In genomic region chr19:57887195-57887941, GRCh38 we compare ENCODE assay signal across 9 cellular contexts. TPM values are rescaled to one million over a fixed set of nuclear protein-coding genes. Genes with fewer than 3 reads are reported as not detected.
A peak's percentile ranks its signal among the peaks of the same experiment; 100 is the strongest.
DNase-seq lines count a peak whose midpoint lies in the region; ATAC-seq and TF ChIP-seq lines count a peak whose summit lies in the region.
"Had no signal": no experiment of that assay in that cellular context is flagged by ENCODE, and none has a peak within 500 bp of the region (broad histone marks: within the 10 kb centered on the region; RNA-seq: fewer than 3 reads in every experiment).

No MANE protein-coding gene starts in this region.

- H3K9me3 ChIP-seq in iPS DF 6.9 (ENCODE audit: control insufficient read depth, insufficient read depth, low read length), result no peaks in the 10 kb centered on the region
- peaks cover 0 to 60% (median 46%) of the 10 kb centered on the region in 8 donors for H3K9me3 ChIP-seq in spleen

- peaks cover 3% of the 10 kb centered on the region; the same call in 1 of the 2 replicates for H3K36me3 ChIP-seq in iPS DF 6.9 (ENCODE audit: control insufficient read depth, insufficient read depth, low read length)
- H3K36me3 ChIP-seq in spleen, result peaks cover 0 to 45% (median 16%) of the 10 kb centered on the region in 6 donors

- TF ChIP-seq POLR2A in spleen (IDR thresholded peaks at IDR 0.05), result no peak

- POLR2A ChIA-PET in activated CD4-positive, alpha-beta T cell treated with anti-CD3 and anti-CD28 coated beads, Interleukin-2, amount 10 ng/mL, durations not matched to agents 7 days and 5 days (lab: Charles Lee), result no interaction called here
- POLR2A ChIA-PET in activated CD8-positive, alpha-beta T cell treated with anti-CD3 and anti-CD28 coated beads for 36 hours (lab: Charles Lee), result interaction anchor here (0.6 to 2.0 kb wide), 8 partner anchors 10 to 557 kb away, joined by 3 to 8 read pairs (median 4); partner anchors contain the start of gene ZNF417

- no peaks in the 10 kb centered on the region for H3K27me3 Mint-ChIP-seq in activated CD4-positive, alpha-beta T cell treated with anti-CD3 and anti-CD28 coated beads, Interleukin-2, amount 10 ng/mL, durations not matched to agents 7 days and 5 days
- H3K27me3 Mint-ChIP-seq in activated CD8-positive, alpha-beta T cell treated with anti-CD3 and anti-CD28 coated beads for 36 hours, result no peaks in the 10 kb centered on the region

- H3K27me3 ChIP-seq in iPS DF 6.9 (ENCODE audit: control insufficient read depth, insufficient read depth, low read length) (no peaks in the 10 kb centered on the region), spleen (replicated peaks in 1 of 7) (no peaks in the 10 kb centered on the region)

- peaks cover 2% of the 10 kb centered on the region; the same call in 1 of the 2 replicates for H3K4me1 ChIP-seq in iPS DF 6.9 (ENCODE audit: control insufficient read depth, insufficient read depth, low read length)
- peaks cover 8 to 32% (median 22%) of the 10 kb centered on the region in 6 donors for H3K4me1 ChIP-seq in spleen

- no peak for DNase-seq in activated CD4-positive, alpha-beta T cell treated with anti-CD3 and anti-CD28 coated beads, Interleukin-2, amount 10 ng/mL, durations not matched to agents 7 days and 5 days
- DNase-seq in activated CD4-positive, alpha-beta T cell treated with anti-CD3 and anti-CD28 coated beads, Interleukin-2, amount 50 U/mL, for 48 hours, result no peak
- DNase-seq in activated CD8-positive, alpha-beta T cell treated with anti-CD3 and anti-CD28 coated beads for 36 hours, result no peak
- DNase-seq in iPS DF 6.9 (ENCODE audit: low read depth, low spot score) (peak; percentile 73), spleen (no peak), NCI-H2107 treated with DMSO at 0.1 percent for 48 hours (lab: John Stamatoyannopoulos, UW; ENCODE audit: unreplicated experiment) (no peak)
- DNase-seq: AML-193 had no signal

- H3K9me3 Mint-ChIP-seq in activated CD4-positive, alpha-beta T cell treated with anti-CD3 and anti-CD28 coated beads, Interleukin-2, amount 10 ng/mL, durations not matched to agents 7 days and 5 days, result peaks cover 50% of the 10 kb centered on the region
- H3K9me3 Mint-ChIP-seq in activated CD8-positive, alpha-beta T cell treated with anti-CD3 and anti-CD28 coated beads for 36 hours, result peaks cover 24% of the 10 kb centered on the region

- intact Hi-C loops in activated CD8-positive, alpha-beta T cell treated with anti-CD3 and anti-CD28 coated beads for 36 hours (cut with micrococcal nuclease), result no loop called here
- intact Hi-C loops in spleen (cut with DNase I; ENCODE audit: low total_unique reads), result no loop called here

- no peak for ATAC-seq in activated CD8-positive, alpha-beta T cell treated with anti-CD3 and anti-CD28 coated beads for 36 hours
- ATAC-seq in HG03565 (IDR thresholded peaks at IDR 0.05; ENCODE audit: unreplicated experiment) (no peak), HG02970 (IDR thresholded peaks at IDR 0.05; ENCODE audit: low FRiP score, unreplicated experiment) (no peak)

- no CpG with 5 or more reads among the region's 6 CpGs for WGBS in iPS DF 6.9 (ENCODE audit: insufficient coverage, insufficient read length)
- WGBS in spleen, 5 donors, result 47 to 63% (median 54%) methylated on average over 6 of the region's 6 CpGs

- H3K4me1 Mint-ChIP-seq in activated CD4-positive, alpha-beta T cell treated with anti-CD3 and anti-CD28 coated beads, Interleukin-2, amount 10 ng/mL, durations not matched to agents 7 days and 5 days, result peaks cover 28% of the 10 kb centered on the region
- peaks cover 29% of the 10 kb centered on the region for H3K4me1 Mint-ChIP-seq in activated CD8-positive, alpha-beta T cell treated with anti-CD3 and anti-CD28 coated beads for 36 hours (ENCODE audit: low read depth)

- H3K4me3 ChIP-seq in iPS DF 6.9 (ENCODE audit: low read length) (peak overlapping the region; percentile 93; the same call in 1 of the 2 replicates), spleen (peak overlapping the region in 6 of 8 donors; percentile 71 to 95 (median 82))

- CTCF ChIA-PET in activated CD4-positive, alpha-beta T cell treated with anti-CD3 and anti-CD28 coated beads, Interleukin-2, amount 10 ng/mL, durations not matched to agents 7 days and 5 days (lab: Charles Lee), result no interaction called here
- CTCF ChIA-PET in activated CD8-positive, alpha-beta T cell treated with anti-CD3 and anti-CD28 coated beads for 36 hours (lab: Charles Lee), result interaction anchor here (0.9 to 1.5 kb wide), 3 partner anchors 9 to 26 kb away, joined by 3 to 4 read pairs (median 3); no protein-coding TSS in a partner anchor

- no peak for TF ChIP-seq CTCF in activated CD8-positive, alpha-beta T cell treated with anti-CD3 and anti-CD28 coated beads for 36 hours (IDR thresholded peaks at IDR 0.05)
- no peak for TF ChIP-seq CTCF in spleen (IDR thresholded peaks at IDR 0.05 in 8 of 11, conservative IDR thresholded peaks at IDR 0.05 in 3 of 11)

- H3K27ac ChIP-seq in iPS DF 6.9 (ENCODE audit: low read length) (peak overlapping the region; percentile 23), spleen (no peak overlapping the region)

- H3K4me3 Mint-ChIP-seq in activated CD4-positive, alpha-beta T cell treated with anti-CD3 and anti-CD28 coated beads, Interleukin-2, amount 10 ng/mL, durations not matched to agents 7 days and 5 days, result peak overlapping the region; percentile 89
- H3K4me3 Mint-ChIP-seq in activated CD8-positive, alpha-beta T cell treated with anti-CD3 and anti-CD28 coated beads for 36 hours, result peak overlapping the region; percentile 99

- peaks cover 71% of the 10 kb centered on the region for H3K36me3 Mint-ChIP-seq in activated CD4-positive, alpha-beta T cell treated with anti-CD3 and anti-CD28 coated beads, Interleukin-2, amount 10 ng/mL, durations not matched to agents 7 days and 5 days (ENCODE audit: low read depth)
- H3K36me3 Mint-ChIP-seq in activated CD8-positive, alpha-beta T cell treated with anti-CD3 and anti-CD28 coated beads for 36 hours (ENCODE audit: low read depth), result peaks cover 60% of the 10 kb centered on the region

- H3K27ac Mint-ChIP-seq in activated CD4-positive, alpha-beta T cell treated with anti-CD3 and anti-CD28 coated beads, Interleukin-2, amount 10 ng/mL, durations not matched to agents 7 days and 5 days, result peak overlapping the region; percentile 92
- H3K27ac Mint-ChIP-seq in activated CD8-positive, alpha-beta T cell treated with anti-CD3 and anti-CD28 coated beads for 36 hours, result peak overlapping the region; percentile 94

RNA-seq across cellular contexts. Expression of gene ZNF814, which starts 1.5 kb away (rescaled TPM):
- total RNA-seq in activated CD4-positive, alpha-beta T cell treated with anti-CD3 and anti-CD28 coated beads, Interleukin-2, amount 10 ng/mL, durations not matched to agents 7 days and 5 days, result 10 to 100 TPM; 20.9 to 22.2 TPM
- 10 to 100 TPM; 25.0 to 27.9 TPM for total RNA-seq in activated CD8-positive, alpha-beta T cell treated with anti-CD3 and anti-CD28 coated beads for 36 hours
- total RNA-seq in spleen, result 10 to 100 TPM; 18.0 to 48.1 (median 33.2) TPM
- polyA plus RNA-seq in spleen, result 10 to 100 TPM; 15.4 to 21.2 (median 17.3) TPM

RNA-seq across cellular contexts. Expression of gene ZNF417, which starts 29.0 kb away (rescaled TPM):
- 10 to 100 TPM; 30.3 to 30.7 TPM for total RNA-seq in activated CD4-positive, alpha-beta T cell treated with anti-CD3 and anti-CD28 coated beads, Interleukin-2, amount 10 ng/mL, durations not matched to agents 7 days and 5 days
- 10 to 100 TPM; 11.8 to 12.1 TPM for total RNA-seq in activated CD8-positive, alpha-beta T cell treated with anti-CD3 and anti-CD28 coated beads for 36 hours
- total RNA-seq in spleen, result 10 to 100 TPM; 22.6 to 31.2 (median 24.7) TPM
- polyA plus RNA-seq in spleen, result 1 to 10 TPM; 1.5 to 3.3 (median 1.6) TPM

RNA-seq across cellular contexts. Expression of gene ZNF587, which starts 37.7 kb away (rescaled TPM):
- total RNA-seq in activated CD4-positive, alpha-beta T cell treated with anti-CD3 and anti-CD28 coated beads, Interleukin-2, amount 10 ng/mL, durations not matched to agents 7 days and 5 days, result 10 to 100 TPM; 35.3 to 35.6 TPM
- total RNA-seq in activated CD8-positive, alpha-beta T cell treated with anti-CD3 and anti-CD28 coated beads for 36 hours, result 10 to 100 TPM; 23.6 to 24.1 TPM
- total RNA-seq in spleen, result 10 to 100 TPM; 23.8 to 46.5 (median 39.0) TPM
- 10 to 100 TPM in 1 of 3 donors, 1 to 10 TPM in 2; 3.9 to 20.2 (median 4.8) TPM for polyA plus RNA-seq in spleen

RNA-seq across cellular contexts. Expression of gene ZNF418, which starts 47.8 kb away (rescaled TPM):
- total RNA-seq in activated CD4-positive, alpha-beta T cell treated with anti-CD3 and anti-CD28 coated beads, Interleukin-2, amount 10 ng/mL, durations not matched to agents 7 days and 5 days, result 1 to 10 TPM; 7.2 to 7.9 TPM
- total RNA-seq in activated CD8-positive, alpha-beta T cell treated with anti-CD3 and anti-CD28 coated beads for 36 hours, result 1 to 10 TPM; 4.1 to 5.0 TPM
- 10 to 100 TPM in 5 of 7 donors, 1 to 10 TPM in 2; 8.9 to 16.5 (median 10.7) TPM for total RNA-seq in spleen
- 1 to 10 TPM; 4.7 to 6.7 (median 6.7) TPM for polyA plus RNA-seq in spleen

RNA-seq across cellular contexts. Expression of gene ZNF587B, which starts 57.3 kb away (rescaled TPM):
- 10 to 100 TPM; 16.2 to 18.4 TPM for total RNA-seq in activated CD4-positive, alpha-beta T cell treated with anti-CD3 and anti-CD28 coated beads, Interleukin-2, amount 10 ng/mL, durations not matched to agents 7 days and 5 days
- 10 to 100 TPM; 19.8 to 20.2 TPM for total RNA-seq in activated CD8-positive, alpha-beta T cell treated with anti-CD3 and anti-CD28 coated beads for 36 hours
- total RNA-seq in spleen, result 10 to 100 TPM; 19.9 to 31.8 (median 26.0) TPM
- 1 to 10 TPM; 3.4 to 9.8 (median 3.9) TPM for polyA plus RNA-seq in spleen
